Comparison of ENCODE assay signal across 1 cellular context in the genomic region with DNA sequence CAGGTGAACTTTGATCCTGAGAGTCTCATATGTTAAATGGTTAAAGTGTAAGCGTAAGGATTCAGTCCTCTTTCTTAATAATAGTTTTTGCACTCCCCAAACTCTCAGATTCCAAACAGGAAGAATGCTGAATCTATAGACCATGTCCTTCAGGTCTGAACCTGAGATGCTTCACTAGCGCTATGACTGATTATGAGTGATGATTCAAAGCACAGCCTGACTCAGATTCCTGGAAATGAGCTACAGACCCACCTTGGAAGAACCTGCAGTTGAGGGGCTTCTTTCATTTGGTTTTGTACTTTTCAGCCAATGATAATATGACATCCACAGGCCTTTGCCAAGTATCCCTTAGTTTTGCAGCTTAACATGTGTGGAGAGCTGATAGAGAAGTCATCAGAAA.
TF ChIP-seq lines count a peak whose summit lies in the region.

No MANE protein-coding gene starts in this region.

TF ChIP-seq in IMR-90, 13 proteins besides CTCF, POLR2A, EP300 and RAD21 (continued from another document):
- TF ChIP-seq MXI1 (IDR thresholded peaks at IDR 0.05; ENCODE audit: borderline replicate concordance, low read depth, low read length), result no peak
- no peak for TF ChIP-seq MAFK (IDR thresholded peaks at IDR 0.05; ENCODE audit: low read depth, low read length)
- TF ChIP-seq NFE2L2 (IDR thresholded peaks at IDR 0.05; ENCODE audit: low read depth, low read length), result no peak
